Comparison of ENCODE assay signal across 18 cellular contexts in the genomic region with DNA sequence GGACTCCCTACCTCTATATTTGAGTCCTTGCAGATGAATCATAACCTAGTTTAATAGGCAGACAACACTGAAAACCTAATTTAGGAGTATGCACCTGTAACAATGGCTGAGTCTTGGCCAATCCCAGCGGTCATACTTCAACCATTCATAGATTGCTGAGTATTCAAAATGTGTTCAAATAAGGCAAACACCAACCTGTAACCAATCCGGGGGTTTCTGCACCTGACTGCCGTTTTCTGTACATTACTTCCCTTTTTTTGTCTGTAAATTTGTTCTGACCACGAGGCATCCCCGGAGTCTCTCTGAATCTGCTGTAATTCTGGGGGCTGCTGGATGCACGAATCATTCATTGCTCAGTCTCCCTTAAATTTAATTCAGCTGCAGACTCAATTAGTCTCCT.
"Had no signal": no experiment of that assay in that cellular context is flagged by ENCODE, and none has a peak within 500 bp of the region (broad histone marks: within the 10 kb centered on the region; RNA-seq: fewer than 3 reads in every experiment).

No MANE protein-coding gene starts in this region.

- ATAC-seq: activated naive CD4-positive, alpha-beta T cell treated with anti-CD3 and anti-CD28 coated beads, Interleukin-2, amount 50 U/mL, for 72 hours; left lobe of liver; natural killer cell; psoas muscle; right cardiac atrium had no signal

- DNase-seq: activated CD4-positive, alpha-beta T cell treated with anti-CD3 and anti-CD28 coated beads for 1 hour; activated CD4-positive, alpha-beta T cell treated with anti-CD3 and anti-CD28 coated beads, Interleukin-2, amount 50 U/mL, for 4 hours; activated gamma-delta T cell; cerebellar nuclear complex; cortex of kidney; erythroblast; foreskin melanocyte; glutamatergic neuron; kidney; natural killer cell; ovary; psoas muscle; right cardiac atrium; transverse colon; uterus; WERI-Rb-1 had no signal
